In genomic region chr2:156237558-156237957, GRCh38 we compare ENCODE assay signal across 3 cellular contexts.
A peak's percentile ranks its signal among the peaks of the same experiment; 100 is the strongest.
TF ChIP-seq lines count a peak whose summit lies in the region.

No MANE protein-coding gene starts in this region.

TF ChIP-seq in HCT116, 20 proteins besides CTCF, POLR2A, EP300 and RAD21:
- TF ChIP-seq ZNF274 (IDR thresholded peaks at IDR 0.05; ENCODE audit: low read depth, low read length) (peak; percentile 49), ATF3 (IDR thresholded peaks at IDR 0.05) (no peak)

TF ChIP-seq in K562, 482 proteins besides CTCF, POLR2A, EP300 and RAD21:
- TF ChIP-seq POLR2B (IDR thresholded peaks at IDR 0.05; ENCODE audit: low read depth, partially characterized antibody) (no peak), ZNF274 (IDR thresholded peaks at IDR 0.05; ENCODE audit: borderline replicate concordance, low read depth, low read length) (peak; percentile 84)

TF ChIP-seq in H1, 55 proteins besides CTCF, POLR2A, EP300 and RAD21:
- TF ChIP-seq GTF2F1 (IDR thresholded peaks at IDR 0.05; ENCODE audit: borderline replicate concordance, low read depth, low read length) (no peak), ZNF274 (IDR thresholded peaks at IDR 0.05; ENCODE audit: borderline replicate concordance, extremely low read depth, low read length) (peak; percentile 54; the same call in 1 of the 2 replicates)
